Comparison of ENCODE assay signal across 11 cellular contexts in the genomic region with DNA sequence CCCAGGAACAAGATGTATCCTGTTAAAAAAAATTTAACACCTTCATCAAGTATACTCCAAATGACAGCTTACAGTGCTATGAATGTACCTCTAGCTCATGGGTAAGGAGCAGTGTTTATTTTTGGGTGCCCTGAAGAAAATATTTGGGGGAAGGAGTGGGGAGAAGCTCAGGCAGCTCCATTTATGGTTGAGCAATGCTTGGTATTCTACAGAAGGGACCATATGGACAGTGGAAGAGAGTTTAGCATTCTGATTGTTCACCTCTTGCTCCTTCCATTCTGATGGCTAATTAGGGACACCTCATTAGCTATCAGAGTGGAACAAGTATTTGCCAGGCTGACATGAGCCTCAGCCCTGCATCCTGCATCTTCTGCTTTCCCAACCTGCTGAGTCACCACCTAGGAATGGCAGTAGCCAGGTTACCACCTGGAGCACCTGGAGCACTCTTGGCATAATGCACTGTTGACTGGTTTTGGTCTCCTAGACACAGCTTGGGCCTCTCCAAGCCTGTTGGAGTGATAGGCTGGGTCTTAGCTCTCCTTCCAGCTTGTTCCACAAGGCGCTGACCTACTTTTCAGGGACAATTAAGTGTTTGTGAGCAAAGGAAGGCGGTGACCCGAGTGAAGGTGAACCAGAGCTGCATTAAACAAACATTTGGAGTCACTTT.
DNase-seq lines count a peak whose midpoint lies in the region; ATAC-seq, FAIRE-seq and TF ChIP-seq lines count a peak whose summit lies in the region.
"Had no signal": no experiment of that assay in that cellular context is flagged by ENCODE, and none has a peak within 500 bp of the region (broad histone marks: within the 10 kb centered on the region; RNA-seq: fewer than 3 reads in every experiment).

No MANE protein-coding gene starts in this region.

- no peak overlapping the region for H3K4me3 Mint-ChIP-seq in Calu3 (ENCODE audit: low read depth, unreplicated experiment)
- H3K4me3 Mint-ChIP-seq: effector memory CD8-positive, alpha-beta T cell had no signal

- CTCF ChIA-PET in Calu3 (lab: Charles Lee) = interaction anchor here (0.7 to 2.2 kb wide), 3 partner anchors 16 to 49 kb away, joined by 4 to 16 read pairs (median 7); no protein-coding TSS in a partner anchor

- no peak for FAIRE-seq in GM19239 (lab: Jason Lieb, UNC)

- DNase-seq in Calu3 = peak; percentile 53
- DNase-seq in NCI-H2171 (lab: John Stamatoyannopoulos, UW) = peak; percentile 43
- DNase-seq in epithelial cell of prostate (ENCODE audit: low read depth, low spot score) = no peak
- DNase-seq in myocyte (ENCODE audit: low read depth) = peak; percentile 78
- DNase-seq in GM19239 (ENCODE audit: insufficient read length, low spot score) = no peak
- no peak for DNase-seq in HuH-7 (ENCODE audit: low spot score)
- no peak for DNase-seq in activated CD8-positive, alpha-beta memory T cell treated with anti-CD3 and anti-CD28 coated beads, Interleukin-2, amount 50 U/mL, for 48 hours
- DNase-seq: activated CD4-positive, alpha-beta T cell treated with anti-CD3 and anti-CD28 coated beads, Interleukin-2, amount 50 U/mL, for 4 hours; COR-L47; effector memory CD8-positive, alpha-beta T cell had no signal

- intact Hi-C loops in Calu3 (cut with micrococcal nuclease; ENCODE audit: unreplicated experiment) = no loop called here

- no TSS peak for BruUV-seq in Calu3 (replicated peaks; lab: Mats Ljungman, UMichigan)

- no peak for TF ChIP-seq CTCF in Calu3 (IDR thresholded peaks at IDR 0.05; ENCODE audit: unreplicated experiment)

- ATAC-seq in GM19035 (IDR thresholded peaks at IDR 0.05; ENCODE audit: unreplicated experiment) = no peak
- ATAC-seq: effector memory CD8-positive, alpha-beta T cell had no signal

- peak overlapping the region; percentile 64 for H3K27ac ChIP-seq in epithelial cell of prostate

- no peak overlapping the region for H3K27ac Mint-ChIP-seq in Calu3 (ENCODE audit: unreplicated experiment)
- H3K27ac Mint-ChIP-seq: effector memory CD8-positive, alpha-beta T cell had no signal

- H3K27me3 Mint-ChIP-seq in Calu3 (ENCODE audit: unreplicated experiment) = no peaks in the 10 kb centered on the region

- peaks cover 39% of the 10 kb centered on the region for H3K4me1 Mint-ChIP-seq in Calu3 (ENCODE audit: low read depth, unreplicated experiment)

- no peaks in the 10 kb centered on the region for H3K36me3 Mint-ChIP-seq in Calu3 (ENCODE audit: insufficient read depth, unreplicated experiment)

- H3K9me3 Mint-ChIP-seq in Calu3 (ENCODE audit: low read depth, unreplicated experiment) = no peaks in the 10 kb centered on the region
- H3K9me3 Mint-ChIP-seq: effector memory CD8-positive, alpha-beta T cell had no signal

Comparison
In these comparisons a context has a peak if more than half of its experiments do, and no peak if none do; other contexts are left out.
1. DNase-seq: peak in Calu3 (single experiment), NCI-H2171 (single experiment) and myocyte (single experiment); none in epithelial cell of prostate (single experiment), GM19239 (single experiment), HuH-7 (single experiment) and activated CD8-positive, alpha-beta memory T cell treated with anti-CD3 and anti-CD28 coated beads, Interleukin-2, amount 50 U/mL, for 48 hours (single experiment).